Comparison of ENCODE assay signal across 12 cellular contexts in genomic region chr6:25175656-25176055, GRCh38.
A peak's percentile ranks its signal among the peaks of the same experiment; 100 is the strongest.
DNase-seq lines count a peak whose midpoint lies in the region; ATAC-seq and TF ChIP-seq lines count a peak whose summit lies in the region.
"Had no signal": no experiment of that assay in that cellular context is flagged by ENCODE, and none has a peak within 500 bp of the region (broad histone marks: within the 10 kb centered on the region; RNA-seq: fewer than 3 reads in every experiment).

No MANE protein-coding gene starts in this region.

- H3K4me3 ChIP-seq in MM.1S (ENCODE audit: low read length) (no peak overlapping the region), ascending aorta (no peak overlapping the region), mucosa of rectum (ENCODE audit: low read length in 2 of 2) (no peak overlapping the region), foreskin fibroblast (ENCODE audit: low read depth in 1 of 2, low read length in 2 of 2) (no peak overlapping the region)
- H3K4me3 ChIP-seq: SK-N-MC had no signal

- H3K9me3 ChIP-seq in MM.1S (replicated peaks; ENCODE audit: insufficient read depth, low read length) (no peaks in the 10 kb centered on the region), ascending aorta (no peaks in the 10 kb centered on the region), mucosa of rectum (ENCODE audit: control insufficient read depth in 2 of 2, low read length in 2 of 2) (no peaks in the 10 kb centered on the region)

- H3K4me1 ChIP-seq in MM.1S (ENCODE audit: low read length) (peaks cover 49% of the 10 kb centered on the region), ascending aorta (peaks cover 0 to 42% of the 10 kb centered on the region in 2 donors), mucosa of rectum (ENCODE audit: control insufficient read depth in 2 of 2, insufficient read depth in 2 of 2, low read length in 2 of 2) (peaks cover 15 to 23% of the 10 kb centered on the region in 2 donors)

- DNase-seq in MM.1S (no peak), ascending aorta (ENCODE audit: low spot score in 2 of 2) (no peak), globus pallidus (ENCODE audit: low spot score) (no peak), foreskin fibroblast (no peak)
- DNase-seq: activated CD4-positive, alpha-beta T cell treated with anti-CD3 and anti-CD28 coated beads for 36 hours; CD4-positive, alpha-beta memory T cell; Karpas-422; NCI-H345 had no signal

- H3F3A ChIP-seq in MM.1S (ENCODE audit: insufficient read depth, low read length) = peaks cover 27% of the 10 kb centered on the region

- H3K36me3 ChIP-seq in MM.1S (replicated peaks; ENCODE audit: insufficient read depth, low read length) (no peaks in the 10 kb centered on the region), ascending aorta (no peaks in the 10 kb centered on the region), mucosa of rectum (ENCODE audit: control insufficient read depth in 2 of 2, insufficient read depth in 2 of 2, low read length in 2 of 2) (no peaks in the 10 kb centered on the region)

- H2AFZ ChIP-seq in MM.1S (ENCODE audit: low read length) = no peak overlapping the region

- no peak overlapping the region for H3K4me2 ChIP-seq in MM.1S (ENCODE audit: low read depth, low read length)

- H3K9me2 ChIP-seq in MM.1S (replicated peaks; ENCODE audit: insufficient read depth, low read length) = no peaks in the 10 kb centered on the region

- H3K9ac ChIP-seq in MM.1S (ENCODE audit: low read length) (no peak overlapping the region), mucosa of rectum (ENCODE audit: low read depth in 1 of 2, low read length in 2 of 2) (no peak overlapping the region)

- no peaks in the 10 kb centered on the region for H3K27me3 ChIP-seq in MM.1S (replicated peaks; ENCODE audit: insufficient read depth, low read length)
- H3K27me3 ChIP-seq in ascending aorta = no peaks in the 10 kb centered on the region
- no peaks in the 10 kb centered on the region for H3K27me3 ChIP-seq in mucosa of rectum (ENCODE audit: control insufficient read depth in 2 of 2, insufficient read depth in 2 of 2, low read length in 2 of 2)

- H3K27ac ChIP-seq in MM.1S (ENCODE audit: low read length) = no peak overlapping the region
- H3K27ac ChIP-seq in ascending aorta = peak overlapping the region; percentile 16 to 43
- H3K27ac ChIP-seq in mucosa of rectum (ENCODE audit: low read depth in 2 of 2, low read length in 2 of 2) = peak overlapping the region; percentile 73 to 80
- H3K27ac ChIP-seq: SK-N-MC had no signal

- H3K79me2 ChIP-seq in MM.1S (ENCODE audit: low read length) = no peaks in the 10 kb centered on the region

- intact Hi-C loops in ascending aorta (cut with DNase I) = no loop called here

- no peak for ATAC-seq in HG02610 (IDR thresholded peaks at IDR 0.05; ENCODE audit: unreplicated experiment)
- ATAC-seq: activated CD4-positive, alpha-beta T cell treated with anti-CD3 and anti-CD28 coated beads for 36 hours had no signal

- H4K20me1 ChIP-seq in MM.1S (ENCODE audit: insufficient read depth, low read length) = no peaks in the 10 kb centered on the region

- TF ChIP-seq CTCF in GM12872 (IDR thresholded peaks at IDR 0.05; ENCODE audit: insufficient read depth, low read depth, low read length) (0 out of 3 replicates have a peak, but pooled peaks have one; percentile 14), MM.1S (IDR thresholded peaks at IDR 0.05; ENCODE audit: low read length) (peak; percentile 17; the same call in 1 of the 2 replicates), ascending aorta (IDR thresholded peaks at IDR 0.05) (no peak), foreskin fibroblast (IDR thresholded peaks at IDR 0.05; ENCODE audit: low read depth, low read length) (no peak)

Comparison
In these comparisons a context has a peak if more than half of its experiments do, and no peak if none do; other contexts are left out.
1. CTCF ChIP-seq: peak in GM12872 (single experiment) and MM.1S (single experiment); none in ascending aorta (0 of 3) and foreskin fibroblast (single experiment).